23 cellular contexts compared by ENCODE assay signal in the genomic region with DNA sequence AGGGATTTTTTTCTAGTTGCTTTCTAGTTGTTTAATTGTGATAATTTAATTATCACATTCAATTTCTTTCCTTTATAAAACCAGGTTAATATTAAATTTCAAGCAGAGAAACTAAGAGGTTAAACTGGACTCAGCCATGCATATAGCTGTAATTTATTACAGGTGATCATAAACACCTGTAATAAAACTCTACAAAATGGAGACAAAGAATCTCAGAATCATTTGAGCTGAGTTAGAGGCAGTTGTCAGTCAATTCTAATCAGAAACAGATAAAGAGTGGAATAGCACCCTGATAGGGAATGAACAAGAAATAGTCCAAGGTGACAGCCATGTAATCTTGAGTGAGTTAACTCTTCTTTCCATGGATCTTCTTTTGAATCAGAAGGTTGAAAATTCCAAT. TPM values are rescaled to one million over a fixed set of nuclear protein-coding genes. Genes with fewer than 3 reads are reported as not detected.
DNase-seq lines count a peak whose midpoint lies in the region; ATAC-seq and TF ChIP-seq lines count a peak whose summit lies in the region.
"Had no signal": no experiment of that assay in that cellular context is flagged by ENCODE, and none has a peak within 500 bp of the region (broad histone marks: within the 10 kb centered on the region; RNA-seq: fewer than 3 reads in every experiment).

No MANE protein-coding gene starts in this region.

- no peak overlapping the region for H2BK15ac ChIP-seq in mesendoderm (replicated peaks; ENCODE audit: low read depth)

- H3K4me1 ChIP-seq in heart right ventricle = peaks cover 0 to 49% (median 21%) of the 10 kb centered on the region in 9 donors
- H3K4me1 ChIP-seq in mesendoderm (ENCODE audit: control insufficient read depth, low read depth, low read length) = no peaks in the 10 kb centered on the region
- H3K4me1 ChIP-seq: A549, HAP-1 had no signal

- H2BK120ac ChIP-seq in mesendoderm (ENCODE audit: low read depth, low read length) = no peak overlapping the region

- peak overlapping the region in 8 of 10 donors; percentile 18 to 86 (median 60) for H3K27ac ChIP-seq in heart right ventricle
- H3K27ac ChIP-seq in mesendoderm (ENCODE audit: low read depth, low read length) = no peak overlapping the region
- H3K27ac ChIP-seq: A549, RWPE1 had no signal

- intact Hi-C loops in heart right ventricle (cut with DNase I) = loop anchor here in 3 of 10 donors (5.0 kb wide), 1 partner anchor 39 kb away; a partner anchor contains a TSS
- intact Hi-C loops in Right ventricle myocardium inferior (cut with DNase I) = no loop called here

- H3K79me2 ChIP-seq in mesendoderm (ENCODE audit: control insufficient read depth, insufficient read depth, low read length) = no peaks in the 10 kb centered on the region

- no peak overlapping the region for H3K18ac ChIP-seq in mesendoderm (ENCODE audit: low read length)

- no peak overlapping the region for H4K8ac ChIP-seq in mesendoderm (ENCODE audit: low read depth, low read length)

- H3K79me1 ChIP-seq in mesendoderm (ENCODE audit: low read length) = no peaks in the 10 kb centered on the region

- H3K27me3 ChIP-seq in heart right ventricle (no peaks in the 10 kb centered on the region), mesendoderm (ENCODE audit: insufficient read depth, low read length, poor library complexity) (no peaks in the 10 kb centered on the region)

- no peak overlapping the region for H2BK5ac ChIP-seq in mesendoderm (ENCODE audit: low read length)

- no peak overlapping the region for H3K4ac ChIP-seq in mesendoderm (ENCODE audit: low read depth, low read length)

- no peak for TF ChIP-seq CTCF in heart right ventricle (IDR thresholded peaks at IDR 0.05)

- no peak overlapping the region for H3K56ac ChIP-seq in mesendoderm (ENCODE audit: low read length)

- H3K23ac ChIP-seq in mesendoderm (ENCODE audit: low read length) = no peak overlapping the region

- no peak overlapping the region for H3K9ac ChIP-seq in mesendoderm (ENCODE audit: low read length)
- H3K9ac ChIP-seq: SK-N-SH had no signal

- H3K9me3 ChIP-seq in heart right ventricle = no peaks in the 10 kb centered on the region
- H3K9me3 ChIP-seq: A549, HAP-1, SK-N-SH had no signal

- ATAC-seq in heart right ventricle (no peak), Right ventricle myocardium inferior (no peak)
- ATAC-seq: A549 had no signal

- no peak overlapping the region for H4K5ac ChIP-seq in mesendoderm (ENCODE audit: low read length)

- H3K36me3 ChIP-seq in heart right ventricle = no peaks in the 10 kb centered on the region
- no peaks in the 10 kb centered on the region for H3K36me3 ChIP-seq in mesendoderm (ENCODE audit: control insufficient read depth, insufficient read depth, low read length)
- H3K36me3 ChIP-seq: HAP-1 had no signal

- H3K4me3 ChIP-seq in heart right ventricle = no peak overlapping the region
- no peak overlapping the region for H3K4me3 ChIP-seq in mesendoderm (ENCODE audit: low read length)
- H3K4me3 ChIP-seq: A549, HAP-1 had no signal

- no peak overlapping the region for H2AK5ac ChIP-seq in mesendoderm (ENCODE audit: low read length)

- DNase-seq in heart right ventricle (no peak), Right ventricle myocardium inferior (ENCODE audit: missing footprints) (no peak), NCI-H526 treated with DMSO at 0.1 percent for 48 hours (lab: John Stamatoyannopoulos, UW) (peak; percentile 48), mesendoderm (peak; percentile 9), NCI-H1930 (lab: John Stamatoyannopoulos, UW) (no peak), SHP77 treated with DMSO at 0.1 percent for 48 hours (lab: John Stamatoyannopoulos, UW) (no peak)
- DNase-seq in stimulated activated CD4-positive, alpha-beta T cell treated with anti-CD3 and anti-CD28 coated beads, Interleukin-4, amount 100 ng/mL, for 4 hours = no peak
- DNase-seq: CD4-positive, alpha-beta memory T cell; DMS53; GOT3; KBM-7; MM.1S; NCI-H1048; NCI-H1436; NCI-H187; NCI-H446; NCI-H524 treated with DMSO at 0.1 percent for 48 hours; SIG-M5; SK-N-SH; SW 1271 had no signal

- no peak overlapping the region for H3K4me2 ChIP-seq in mesendoderm (ENCODE audit: low read length)
- H3K4me2 ChIP-seq: A549, SK-N-SH had no signal

RNA-seq across cellular contexts. Expression of a gene that starts 39.6 kb away (rescaled TPM):
- total RNA-seq in heart right ventricle = 1 to 10 TPM; 2.0 to 9.0 (median 5.8) TPM
- 1 to 10 TPM; 1.7 to 2.2 TPM for polyA plus RNA-seq in heart right ventricle
- 2.0 TPM for total RNA-seq in Right ventricle myocardium inferior
- polyA plus RNA-seq in mesendoderm (2013, experiment 1 of 2) = 5.9 TPM
- polyA plus RNA-seq in mesendoderm (2013, experiment 2 of 2) = 5.5 TPM

RNA-seq across cellular contexts. Expression of a gene that starts 50.9 kb away (rescaled TPM):
- 1 to 10 TPM in 1 of 10 donors, under 1 TPM in 1, not detected in 8; 0.08 to 3.2 TPM for total RNA-seq in heart right ventricle
- polyA plus RNA-seq in heart right ventricle = under 1 TPM in 1 of 2 donors, not detected in 1; 0.09 TPM
- not detected for total RNA-seq in Right ventricle myocardium inferior
- polyA plus RNA-seq in mesendoderm (2013, experiment 1 of 2) = 0.95 TPM
- 1.3 TPM for polyA plus RNA-seq in mesendoderm (2013, experiment 2 of 2)

Comparison
In these comparisons a context has a peak if more than half of its experiments do, and no peak if none do; other contexts are left out.
1. DNase-seq: peak in NCI-H526 treated with DMSO at 0.1 percent for 48 hours (single experiment) and mesendoderm (single experiment); none in heart right ventricle (0 of 2), Right ventricle myocardium inferior (single experiment), stimulated activated CD4-positive, alpha-beta T cell treated with anti-CD3 and anti-CD28 coated beads, Interleukin-4, amount 100 ng/mL, for 4 hours (0 of 2), NCI-H1930 (0 of 2) and SHP77 treated with DMSO at 0.1 percent for 48 hours (single experiment).